In genomic region chr15:99729920-99730319, GRCh38 we compare ENCODE assay signal across 1 cellular context.
A peak's percentile ranks its signal among the peaks of the same experiment; 100 is the strongest.
TF ChIP-seq lines count a peak whose summit lies in the region.

No MANE protein-coding gene starts in this region.

TF ChIP-seq in HEK293, 187 proteins besides CTCF, POLR2A, EP300 and RAD21 (continued from another document):
- TF ChIP-seq ZBTB17 (tag by site-specific recombination; IDR thresholded peaks at IDR 0.05) (0 out of 2 replicates have a peak, but pooled peaks have one; percentile 12), OVOL3 (tag by site-specific recombination; IDR thresholded peaks at IDR 0.05) (no peak), ZFP37 (tag by site-specific recombination; IDR thresholded peaks at IDR 0.05) (no peak), ZNF292 (tag by site-specific recombination; IDR thresholded peaks at IDR 0.05; ENCODE audit: borderline replicate concordance, low read depth) (no peak), ZNF514 (tag by site-specific recombination; IDR thresholded peaks at IDR 0.05) (no peak), ZBTB48 (tag by site-specific recombination; IDR thresholded peaks at IDR 0.05) (no peak), ZNF654 (tag by site-specific recombination; IDR thresholded peaks at IDR 0.05; ENCODE audit: low read depth) (peak; percentile 57), ZNF132 (tag by site-specific recombination; IDR thresholded peaks at IDR 0.05; ENCODE audit: borderline replicate concordance) (no peak), PRDM1 (tag by site-specific recombination; IDR thresholded peaks at IDR 0.05) (peak; percentile 61), HOXD13 (CRISPR knock-in tag; IDR thresholded peaks at IDR 0.05; ENCODE audit: borderline replicate concordance) (no peak), ZNF174 (tag by site-specific recombination; IDR thresholded peaks at IDR 0.05) (no peak), ZNF426 (tag by site-specific recombination; IDR thresholded peaks at IDR 0.05) (no peak), ZNF114 (tag by site-specific recombination; IDR thresholded peaks at IDR 0.05) (no peak), ZNF610 (tag by site-specific recombination; IDR thresholded peaks at IDR 0.05; ENCODE audit: borderline replicate concordance) (no peak)
- TF ChIP-seq, protein P1, sequence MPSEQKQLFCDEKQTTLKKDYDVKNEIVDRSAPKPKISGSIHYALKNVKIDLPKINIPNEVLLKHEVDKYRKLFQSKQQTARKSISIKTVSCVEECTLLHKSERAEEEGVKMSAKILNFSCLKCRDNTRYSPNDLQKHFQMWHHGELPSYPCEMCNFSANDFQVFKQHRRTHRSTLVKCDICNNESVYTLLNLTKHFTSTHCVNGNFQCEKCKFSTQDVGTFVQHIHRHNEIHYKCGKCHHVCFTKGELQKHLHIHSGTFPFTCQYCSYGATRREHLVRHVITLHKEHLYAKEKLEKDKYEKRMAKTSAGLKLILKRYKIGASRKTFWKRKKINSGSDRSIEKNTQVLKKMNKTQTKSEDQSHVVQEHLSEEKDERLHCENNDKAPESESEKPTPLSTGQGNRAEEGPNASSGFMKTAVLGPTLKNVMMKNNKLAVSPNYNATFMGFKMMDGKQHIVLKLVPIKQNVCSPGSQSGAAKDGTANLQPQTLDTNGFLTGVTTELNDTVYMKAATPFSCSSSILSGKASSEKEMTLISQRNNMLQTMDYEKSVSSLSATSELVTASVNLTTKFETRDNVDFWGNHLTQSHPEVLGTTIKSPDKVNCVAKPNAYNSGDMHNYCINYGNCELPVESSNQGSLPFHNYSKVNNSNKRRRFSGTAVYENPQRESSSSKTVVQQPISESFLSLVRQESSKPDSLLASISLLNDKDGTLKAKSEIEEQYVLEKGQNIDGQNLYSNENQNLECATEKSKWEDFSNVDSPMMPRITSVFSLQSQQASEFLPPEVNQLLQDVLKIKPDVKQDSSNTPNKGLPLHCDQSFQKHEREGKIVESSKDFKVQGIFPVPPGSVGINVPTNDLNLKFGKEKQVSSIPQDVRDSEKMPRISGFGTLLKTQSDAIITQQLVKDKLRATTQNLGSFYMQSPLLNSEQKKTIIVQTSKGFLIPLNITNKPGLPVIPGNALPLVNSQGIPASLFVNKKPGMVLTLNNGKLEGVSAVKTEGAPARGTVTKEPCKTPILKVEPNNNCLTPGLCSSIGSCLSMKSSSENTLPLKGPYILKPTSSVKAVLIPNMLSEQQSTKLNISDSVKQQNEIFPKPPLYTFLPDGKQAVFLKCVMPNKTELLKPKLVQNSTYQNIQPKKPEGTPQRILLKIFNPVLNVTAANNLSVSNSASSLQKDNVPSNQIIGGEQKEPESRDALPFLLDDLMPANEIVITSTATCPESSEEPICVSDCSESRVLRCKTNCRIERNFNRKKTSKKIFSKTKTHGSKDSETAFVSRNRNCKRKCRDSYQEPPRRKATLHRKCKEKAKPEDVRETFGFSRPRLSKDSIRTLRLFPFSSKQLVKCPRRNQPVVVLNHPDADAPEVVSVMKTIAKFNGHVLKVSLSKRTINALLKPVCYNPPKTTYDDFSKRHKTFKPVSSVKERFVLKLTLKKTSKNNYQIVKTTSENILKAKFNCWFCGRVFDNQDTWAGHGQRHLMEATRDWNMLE (tag by site-specific recombination; conservative IDR thresholded peaks at IDR 0.05; ENCODE audit: low read depth), result no peak
- TF ChIP-seq, protein P2, sequence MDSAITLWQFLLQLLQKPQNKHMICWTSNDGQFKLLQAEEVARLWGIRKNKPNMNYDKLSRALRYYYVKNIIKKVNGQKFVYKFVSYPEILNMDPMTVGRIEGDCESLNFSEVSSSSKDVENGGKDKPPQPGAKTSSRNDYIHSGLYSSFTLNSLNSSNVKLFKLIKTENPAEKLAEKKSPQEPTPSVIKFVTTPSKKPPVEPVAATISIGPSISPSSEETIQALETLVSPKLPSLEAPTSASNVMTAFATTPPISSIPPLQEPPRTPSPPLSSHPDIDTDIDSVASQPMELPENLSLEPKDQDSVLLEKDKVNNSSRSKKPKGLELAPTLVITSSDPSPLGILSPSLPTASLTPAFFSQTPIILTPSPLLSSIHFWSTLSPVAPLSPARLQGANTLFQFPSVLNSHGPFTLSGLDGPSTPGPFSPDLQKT (IDR thresholded peaks at IDR 0.05; ENCODE audit: borderline replicate concordance, low read depth, low read length), result no peak
